Comparison of ENCODE assay signal across 28 cellular contexts in genomic region chr10:21824409-21824808, GRCh38.
"Had no signal": no experiment of that assay in that cellular context is flagged by ENCODE, and none has a peak within 500 bp of the region (broad histone marks: within the 10 kb centered on the region; RNA-seq: fewer than 3 reads in every experiment).

No MANE protein-coding gene starts in this region.

- H3K36me3 ChIP-seq: suprapubic skin, thoracic aorta, thyroid gland, upper lobe of left lung, upper lobe of right lung, uterus, vagina had no signal

- H3K27me3 ChIP-seq: suprapubic skin, testis, thyroid gland, tibial artery, tibial nerve, transverse colon, upper lobe of left lung, upper lobe of right lung, uterus, vagina had no signal

- H3K4me3 Mint-ChIP-seq: stimulated activated effector memory CD8-positive, alpha-beta T cell treated with anti-CD3 and anti-CD28 coated beads, Interleukin-12 subunit alpha, Interleukin-12 subunit beta, amount 100 ng/mL, for 72 hours; stimulated activated memory B cell treated with anti-CD40 and anti-IgM and Interleukin-4, amounts not matched to agents 10 μg/mL and 1 μg/mL and 100 μg/mL, for 72 hours; stimulated activated naive B cell treated with anti-CD40 and anti-IgM and Interleukin-4, amounts not matched to agents 10 μg/mL and 1 μg/mL and 100 μg/mL, for 72 hours; stimulated activated naive CD8-positive, alpha-beta T cell treated with anti-CD3 and anti-CD28 coated beads, Interleukin-15, amount 100 ng/mL, for 72 hours; stimulated activated naive CD8-positive, alpha-beta T cell treated with anti-CD3 and anti-CD28 coated beads, Interleukin-15, Interleukin-2, amounts not matched to agents 100 ng/mL and 50 ng/mL, for 24 hours; type B pancreatic cell had no signal

- H3K27ac ChIP-seq: suprapubic skin, testis, thoracic aorta, thyroid gland, tibial artery, tibial nerve, transverse colon, upper lobe of left lung, upper lobe of right lung, uterus, vagina had no signal

- H3K36me3 Mint-ChIP-seq: stimulated activated effector memory CD8-positive, alpha-beta T cell treated with anti-CD3 and anti-CD28 coated beads, Interleukin-12 subunit alpha, Interleukin-12 subunit beta, amount 100 ng/mL, for 72 hours had no signal

- DNase-seq: stimulated activated CD4-positive, alpha-beta T cell treated with anti-CD3 and anti-CD28 coated beads, Interleukin-2, amount 100 ng/mL, for 48 hours; stimulated activated CD4-positive, alpha-beta T cell treated with anti-CD3 and anti-CD28 coated beads, Interleukin-4, amount 100 ng/mL, for 1 hour; stimulated activated CD4-positive, alpha-beta T cell treated with anti-CD3 and anti-CD28 coated beads, Interleukin-4, amount 100 ng/mL, for 24 hours; stimulated activated CD4-positive, alpha-beta T cell treated with anti-CD3 and anti-CD28 coated beads, Interleukin-4, amount 100 ng/mL, for 4 hours; stimulated activated CD8-positive, alpha-beta memory T cell treated with anti-CD3 and anti-CD28 coated beads, Interleukin-4, amount 100 ng/mL, for 48 hours; stimulated activated naive B cell treated with anti-CD40 and anti-IgM and Interleukin-4, amounts not matched to agents 10 μg/mL and 1 μg/mL and 100 μg/mL, for 72 hours; stimulated activated naive CD4-positive, alpha-beta T cell; stimulated activated naive CD4-positive, alpha-beta T cell treated with Interleukin-2 at 50 U/mL for 16 hours; stimulated activated naive CD8-positive, alpha-beta T cell treated with anti-CD3 and anti-CD28 coated beads, Interleukin-15, amount 100 ng/mL, for 72 hours; stimulated activated naive CD8-positive, alpha-beta T cell treated with anti-CD3 and anti-CD28 coated beads, Interleukin-15, Interleukin-2, amounts not matched to agents 100 U/mL and 50 U/mL, for 24 hours; substantia nigra; testis; thyroid gland; tibial artery; transverse colon; trophoblast cell; upper lobe of left lung; upper lobe of right lung; uterus had no signal

- FAIRE-seq: urothelium cell line had no signal

- H3K27me3 Mint-ChIP-seq: stimulated activated memory B cell treated with anti-CD40 and anti-IgM and Interleukin-4, amounts not matched to agents 10 μg/mL and 1 μg/mL and 100 μg/mL, for 72 hours; stimulated activated naive B cell treated with anti-CD40 and anti-IgM and Interleukin-4, amounts not matched to agents 10 μg/mL and 1 μg/mL and 100 μg/mL, for 72 hours; stimulated activated naive CD8-positive, alpha-beta T cell treated with anti-CD3 and anti-CD28 coated beads, Interleukin-15, amount 100 ng/mL, for 72 hours; stimulated activated naive CD8-positive, alpha-beta T cell treated with anti-CD3 and anti-CD28 coated beads, Interleukin-15, Interleukin-2, amounts not matched to agents 100 ng/mL and 50 ng/mL, for 24 hours; type B pancreatic cell had no signal

- H3K4me1 Mint-ChIP-seq: stimulated activated effector memory CD8-positive, alpha-beta T cell treated with anti-CD3 and anti-CD28 coated beads, Interleukin-12 subunit alpha, Interleukin-12 subunit beta, amount 100 ng/mL, for 72 hours; stimulated activated memory B cell treated with anti-CD40 and anti-IgM and Interleukin-4, amounts not matched to agents 10 μg/mL and 1 μg/mL and 100 μg/mL, for 72 hours; stimulated activated naive B cell treated with anti-CD40 and anti-IgM and Interleukin-4, amounts not matched to agents 10 μg/mL and 1 μg/mL and 100 μg/mL, for 72 hours; stimulated activated naive CD8-positive, alpha-beta T cell treated with anti-CD3 and anti-CD28 coated beads, Interleukin-15, amount 100 ng/mL, for 72 hours had no signal

- H3K4me1 ChIP-seq: suprapubic skin, testis, thyroid gland, tibial artery, tibial nerve, transverse colon, upper lobe of left lung, upper lobe of right lung, uterus, vagina had no signal

- H3K27ac Mint-ChIP-seq: stimulated activated effector memory CD8-positive, alpha-beta T cell treated with anti-CD3 and anti-CD28 coated beads, Interleukin-12 subunit alpha, Interleukin-12 subunit beta, amount 100 ng/mL, for 72 hours; stimulated activated memory B cell treated with anti-CD40 and anti-IgM and Interleukin-4, amounts not matched to agents 10 μg/mL and 1 μg/mL and 100 μg/mL, for 72 hours; stimulated activated naive B cell treated with anti-CD40 and anti-IgM and Interleukin-4, amounts not matched to agents 10 μg/mL and 1 μg/mL and 100 μg/mL, for 72 hours; stimulated activated naive CD8-positive, alpha-beta T cell treated with anti-CD3 and anti-CD28 coated beads, Interleukin-15, Interleukin-2, amounts not matched to agents 100 ng/mL and 50 ng/mL, for 24 hours; type B pancreatic cell had no signal

- H3K9me3 ChIP-seq: testis, thyroid gland, uterus had no signal

- H3K4me3 ChIP-seq: suprapubic skin, testis, thoracic aorta, thyroid gland, tibial artery, tibial nerve, transverse colon, upper lobe of left lung, upper lobe of right lung, uterus, vagina had no signal

- ATAC-seq: stimulated activated effector memory CD8-positive, alpha-beta T cell treated with anti-CD3 and anti-CD28 coated beads, Interleukin-12 subunit alpha, Interleukin-12 subunit beta, amount 100 ng/mL, for 72 hours; stimulated activated memory B cell treated with anti-CD40 and anti-IgM and Interleukin-4, amounts not matched to agents 10 μg/mL and 1 μg/mL and 100 μg/mL, for 72 hours; stimulated activated naive B cell treated with anti-CD40 and anti-IgM and Interleukin-4, amounts not matched to agents 10 μg/mL and 1 μg/mL and 100 μg/mL, for 72 hours; stimulated activated naive CD8-positive, alpha-beta T cell treated with anti-CD3 and anti-CD28 coated beads, Interleukin-15, amount 100 ng/mL, for 72 hours; stimulated activated naive CD8-positive, alpha-beta T cell treated with anti-CD3 and anti-CD28 coated beads, Interleukin-15, Interleukin-2, amounts not matched to agents 100 U/mL and 50 U/mL, for 24 hours; upper lobe of right lung had no signal
